8 cellular contexts compared by ENCODE assay signal in genomic region chr2:98445708-98446577, GRCh38. TPM values are rescaled to one million over a fixed set of nuclear protein-coding genes. Genes with fewer than 3 reads are reported as not detected.
DNase-seq lines count a peak whose midpoint lies in the region; ATAC-seq and TF ChIP-seq lines count a peak whose summit lies in the region.

No MANE protein-coding gene starts in this region.

- H3K9me3 ChIP-seq in ascending aorta, result no peaks in the 10 kb centered on the region
- H3K9me3 ChIP-seq in liver (ENCODE audit: control insufficient read depth in 4 of 4, low read length in 3 of 4), result no peaks in the 10 kb centered on the region
- no peaks in the 10 kb centered on the region for H3K9me3 ChIP-seq in testis

- TF ChIP-seq CTCF in NB4 (IDR thresholded peaks at IDR 0.05; ENCODE audit: low read depth, low read length) (no peak), ascending aorta (IDR thresholded peaks at IDR 0.05) (no peak), liver (IDR thresholded peaks at IDR 0.05; ENCODE audit: low read depth, low read length, missing input control) (no peak), testis (IDR thresholded peaks at IDR 0.05) (no peak)

- peak overlapping the region; percentile 92 for H3K4me3 ChIP-seq in NB4 (ENCODE audit: low read depth, low read length)
- H3K4me3 ChIP-seq in ascending aorta, result peak overlapping the region; percentile 61 to 97
- peak overlapping the region; percentile 72 to 96 (median 77) for H3K4me3 ChIP-seq in liver (ENCODE audit: low read depth in 1 of 3, low read length in 3 of 3)
- peak overlapping the region; percentile 74 to 75 for H3K4me3 ChIP-seq in testis

- TF ChIP-seq POLR2A in NB4 (IDR thresholded peaks at IDR 0.05; ENCODE audit: extremely low read depth, insufficient read length) (no peak), testis (IDR thresholded peaks at IDR 0.05) (no peak)

- no peak for ATAC-seq in HG03108 (IDR thresholded peaks at IDR 0.05; ENCODE audit: unreplicated experiment)

- WGBS in liver, result 68% methylated on average over 18 of the region's 18 CpGs
- WGBS in testis, 2 donors, result 38 to 43% methylated on average over 18 of the region's 18 CpGs

- H3K27me3 ChIP-seq in ascending aorta (no peaks in the 10 kb centered on the region), liver (ENCODE audit: control insufficient read depth in 4 of 4, insufficient read depth in 4 of 4, low read length in 3 of 4) (no peaks in the 10 kb centered on the region), testis (no peaks in the 10 kb centered on the region)

- H3K9ac ChIP-seq in liver (ENCODE audit: low read depth in 1 of 2, low read length in 2 of 2), result peak overlapping the region; percentile 52 to 72

- no peaks in the 10 kb centered on the region for H3K36me3 ChIP-seq in ascending aorta
- H3K36me3 ChIP-seq in liver (ENCODE audit: control insufficient read depth in 4 of 4, insufficient read depth in 3 of 4, low read depth in 1 of 4, low read length in 3 of 4), result no peaks in the 10 kb centered on the region
- H3K36me3 ChIP-seq in testis (ENCODE audit: low read depth, missing control alignments), result no peaks in the 10 kb centered on the region

- DNase-seq in ELR (ENCODE audit: low read depth) (peak; percentile 22), NB4 (ENCODE audit: low read depth) (peak; percentile 59), ascending aorta (ENCODE audit: low spot score in 2 of 2) (no peak), testis (no peak), T-helper 9 cell (no peak), HK-2 (ENCODE audit: unreplicated experiment) (no peak)

- TF ChIP-seq RAD21 in liver (IDR thresholded peaks at IDR 0.05), result no peak

- H3K4me1 ChIP-seq in ascending aorta (peaks cover 2 to 9% of the 10 kb centered on the region in 2 donors), liver (ENCODE audit: control insufficient read depth in 4 of 4, insufficient read depth in 4 of 4, low read length in 3 of 4) (peaks cover 0 to 14% (median 11%) of the 10 kb centered on the region in 4 donors), testis (no peaks in the 10 kb centered on the region)

- intact Hi-C loops in ascending aorta (cut with DNase I) (loop anchor here (2.0 kb wide), 1 partner anchor 163 kb away; the partner anchor contains the start of genes COA5 and UNC50), testis (cut with DNase I; ENCODE audit: low total_unique reads) (no loop called here)

- H3K27ac ChIP-seq in ascending aorta, result peak overlapping the region; percentile 13 to 74
- peak overlapping the region; percentile 48 to 59 for H3K27ac ChIP-seq in liver (ENCODE audit: low read depth in 1 of 2, low read length in 2 of 2)
- peak overlapping the region in 1 of 2 donors; percentile 81 for H3K27ac ChIP-seq in testis

TF ChIP-seq in liver, 16 proteins besides CTCF, POLR2A, EP300 and RAD21:
- TF ChIP-seq, protein P1, sequence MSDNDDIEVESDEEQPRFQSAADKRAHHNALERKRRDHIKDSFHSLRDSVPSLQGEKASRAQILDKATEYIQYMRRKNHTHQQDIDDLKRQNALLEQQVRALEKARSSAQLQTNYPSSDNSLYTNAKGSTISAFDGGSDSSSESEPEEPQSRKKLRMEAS (IDR thresholded peaks at IDR 0.05), result no peak
- TF ChIP-seq, protein P2, sequence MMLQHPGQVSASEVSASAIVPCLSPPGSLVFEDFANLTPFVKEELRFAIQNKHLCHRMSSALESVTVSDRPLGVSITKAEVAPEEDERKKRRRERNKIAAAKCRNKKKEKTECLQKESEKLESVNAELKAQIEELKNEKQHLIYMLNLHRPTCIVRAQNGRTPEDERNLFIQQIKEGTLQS (IDR thresholded peaks at IDR 0.05), result no peak
- TF ChIP-seq ZBTB33 (IDR thresholded peaks at IDR 0.05) (no peak), SP1 (IDR thresholded peaks at IDR 0.05) (no peak), NR2F2 (IDR thresholded peaks at IDR 0.05) (no peak), EGR1 (IDR thresholded peaks at IDR 0.05; ENCODE audit: low read depth in 2 of 2) (no peak), YY1 (IDR thresholded peaks at IDR 0.05) (no peak), JUND (IDR thresholded peaks at IDR 0.05) (no peak), RXRA (IDR thresholded peaks at IDR 0.05) (no peak), GABPA (IDR thresholded peaks at IDR 0.05 in 1 of 2, conservative IDR thresholded peaks at IDR 0.05 in 1 of 2) (no peak), HNF4A (conservative IDR thresholded peaks at IDR 0.05) (no peak), FOXA1 (IDR thresholded peaks at IDR 0.05) (no peak), TAF1 (conservative IDR thresholded peaks at IDR 0.05) (no peak), FOXA2 (IDR thresholded peaks at IDR 0.05) (no peak), HNF4G (IDR thresholded peaks at IDR 0.05) (no peak)
- TF ChIP-seq, protein P3, sequence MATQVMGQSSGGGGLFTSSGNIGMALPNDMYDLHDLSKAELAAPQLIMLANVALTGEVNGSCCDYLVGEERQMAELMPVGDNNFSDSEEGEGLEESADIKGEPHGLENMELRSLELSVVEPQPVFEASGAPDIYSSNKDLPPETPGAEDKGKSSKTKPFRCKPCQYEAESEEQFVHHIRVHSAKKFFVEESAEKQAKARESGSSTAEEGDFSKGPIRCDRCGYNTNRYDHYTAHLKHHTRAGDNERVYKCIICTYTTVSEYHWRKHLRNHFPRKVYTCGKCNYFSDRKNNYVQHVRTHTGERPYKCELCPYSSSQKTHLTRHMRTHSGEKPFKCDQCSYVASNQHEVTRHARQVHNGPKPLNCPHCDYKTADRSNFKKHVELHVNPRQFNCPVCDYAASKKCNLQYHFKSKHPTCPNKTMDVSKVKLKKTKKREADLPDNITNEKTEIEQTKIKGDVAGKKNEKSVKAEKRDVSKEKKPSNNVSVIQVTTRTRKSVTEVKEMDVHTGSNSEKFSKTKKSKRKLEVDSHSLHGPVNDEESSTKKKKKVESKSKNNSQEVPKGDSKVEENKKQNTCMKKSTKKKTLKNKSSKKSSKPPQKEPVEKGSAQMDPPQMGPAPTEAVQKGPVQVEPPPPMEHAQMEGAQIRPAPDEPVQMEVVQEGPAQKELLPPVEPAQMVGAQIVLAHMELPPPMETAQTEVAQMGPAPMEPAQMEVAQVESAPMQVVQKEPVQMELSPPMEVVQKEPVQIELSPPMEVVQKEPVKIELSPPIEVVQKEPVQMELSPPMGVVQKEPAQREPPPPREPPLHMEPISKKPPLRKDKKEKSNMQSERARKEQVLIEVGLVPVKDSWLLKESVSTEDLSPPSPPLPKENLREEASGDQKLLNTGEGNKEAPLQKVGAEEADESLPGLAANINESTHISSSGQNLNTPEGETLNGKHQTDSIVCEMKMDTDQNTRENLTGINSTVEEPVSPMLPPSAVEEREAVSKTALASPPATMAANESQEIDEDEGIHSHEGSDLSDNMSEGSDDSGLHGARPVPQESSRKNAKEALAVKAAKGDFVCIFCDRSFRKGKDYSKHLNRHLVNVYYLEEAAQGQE (IDR thresholded peaks at IDR 0.05), result no peak

RNA-seq across cellular contexts. Expression of gene INPP4A, which starts 1.3 kb away (rescaled TPM):
- total RNA-seq in ascending aorta (52.8 TPM), liver (10 to 100 TPM; 11.3 to 14.9 TPM), testis (10 to 100 TPM; 35.6 to 42.9 TPM)
- polyA plus RNA-seq in liver (1 to 10 TPM; 2.9 to 3.1 TPM), testis (ENCODE audit: insufficient read depth, low read depth, low replicate concordance) (13.3 TPM)

Comparison
In these comparisons a context has a peak if more than half of its experiments do, and no peak if none do; other contexts are left out.
1. DNase-seq: peak in ELR (single experiment) and NB4 (single experiment); none in ascending aorta (0 of 2), testis (single experiment), T-helper 9 cell (single experiment) and HK-2 (single experiment).
2. Peak in every context shown above with its lines, with median percentiles within 50 percentile points of each other: H3K4me3 ChIP-seq.